ENCODE assay signal across 28 cellular contexts in genomic region chr3:139975592-139976360, GRCh38. TPM values are rescaled to one million over a fixed set of nuclear protein-coding genes. Genes with fewer than 3 reads are reported as not detected.
DNase-seq lines count a peak whose midpoint lies in the region; FAIRE-seq and TF ChIP-seq lines count a peak whose summit lies in the region.
"Had no signal": no experiment of that assay in that cellular context is flagged by ENCODE, and none has a peak within 500 bp of the region (broad histone marks: within the 10 kb centered on the region; RNA-seq: fewer than 3 reads in every experiment).

No MANE protein-coding gene starts in this region.

- H4K8ac ChIP-seq in mesendoderm (ENCODE audit: low read depth, low read length), result no peak overlapping the region

- no peak overlapping the region for H3K4ac ChIP-seq in mesendoderm (ENCODE audit: low read depth, low read length)

- H3K27me3 ChIP-seq in brain microvascular endothelial cell (replicated peaks) (no peaks in the 10 kb centered on the region), mesendoderm (ENCODE audit: insufficient read depth, low read length, poor library complexity) (no peaks in the 10 kb centered on the region)
- H3K27me3 ChIP-seq: breast epithelium, esophagus squamous epithelium, gastroesophageal sphincter had no signal

- WGBS in mesendoderm (ENCODE audit: extremely low coverage, insufficient coverage, low lambda C conversion rate), result no CpG with 5 or more reads among the region's 5 CpGs

- H2BK120ac ChIP-seq in mesendoderm (ENCODE audit: low read depth, low read length), result no peak overlapping the region

- H3K56ac ChIP-seq in mesendoderm (ENCODE audit: low read length), result no peak overlapping the region

- no peak overlapping the region for H3K9ac ChIP-seq in mesendoderm (ENCODE audit: low read length)

- H3K27ac ChIP-seq in brain microvascular endothelial cell (no peak overlapping the region), mesendoderm (ENCODE audit: low read depth, low read length) (no peak overlapping the region)
- H3K27ac ChIP-seq: breast epithelium, coronary artery, esophagus squamous epithelium, gastroesophageal sphincter, lower lobe of right lung, SK-N-MC had no signal

- no peak overlapping the region for H3K18ac ChIP-seq in mesendoderm (ENCODE audit: low read length)

- no peak for TF ChIP-seq CTCF in brain microvascular endothelial cell (IDR thresholded peaks at IDR 0.05; ENCODE audit: low read depth, low read length, missing control alignments)

- no peaks in the 10 kb centered on the region for H3K4me1 ChIP-seq in mesendoderm (ENCODE audit: control insufficient read depth, low read depth, low read length)
- H3K4me1 ChIP-seq: breast epithelium, esophagus squamous epithelium, gastroesophageal sphincter, lower lobe of right lung had no signal

- H3K36me3 ChIP-seq in brain microvascular endothelial cell (replicated peaks) (no peaks in the 10 kb centered on the region), mesendoderm (ENCODE audit: control insufficient read depth, insufficient read depth, low read length) (no peaks in the 10 kb centered on the region)
- H3K36me3 ChIP-seq: breast epithelium, esophagus squamous epithelium, gastroesophageal sphincter, lower lobe of right lung had no signal

- no peaks in the 10 kb centered on the region for H3K79me1 ChIP-seq in mesendoderm (ENCODE audit: low read length)

- no peak overlapping the region for H4K5ac ChIP-seq in mesendoderm (ENCODE audit: low read length)

- H3K4me3 ChIP-seq in brain microvascular endothelial cell (ENCODE audit: low read depth, low read length) (no peak overlapping the region), mesendoderm (ENCODE audit: low read length) (no peak overlapping the region)
- H3K4me3 ChIP-seq: breast epithelium, coronary artery, esophagus squamous epithelium, gastroesophageal sphincter, GM23338, K562, lower lobe of right lung, mucosa of descending colon, SK-N-MC had no signal

- H3K23ac ChIP-seq in mesendoderm (ENCODE audit: low read length), result no peak overlapping the region

- DNase-seq in DMS 273 treated with DMSO at 0.1 percent for 48 hours (lab: John Stamatoyannopoulos, UW), result peak; percentile 64
- peak; percentile 95 for DNase-seq in NCI-H1694 treated with DMSO at 0.1 percent for 48 hours (lab: John Stamatoyannopoulos, UW)
- peak; percentile 6 for DNase-seq in brain microvascular endothelial cell
- peak; percentile 19 for DNase-seq in mesendoderm
- no peak for DNase-seq in NCI-H345 (lab: John Stamatoyannopoulos, UW)
- DNase-seq in NAMALWA (ENCODE audit: low spot score), result no peak
- no peak for DNase-seq in RCC 7860 (ENCODE audit: low spot score)
- DNase-seq: activated CD8-positive, alpha-beta memory T cell treated with anti-CD3 and anti-CD28 coated beads for 24 hours; activated gamma-delta T cell treated with Interleukin-2 at 50 U/mL for 16 hours; activated T-cell treated with anti-CD3 and anti-CD28 coated beads, Interleukin-2, amount 50 U/mL, for 24 hours; CD4-positive, CD25-positive, alpha-beta regulatory T cell; DMS153; esophagus squamous epithelium; GDM1; lower lobe of right lung; mucosa of descending colon; NCI-H1436 treated with DMSO at 0.1 percent for 48 hours; NCI-H226; nephron progenitor cell; stimulated activated naive CD8-positive, alpha-beta T cell treated with anti-CD3 and anti-CD28 coated beads, Interleukin-15, Interleukin-2, amounts not matched to agents 100 U/mL and 50 U/mL, for 24 hours; T-helper 2 cell had no signal

- no peak overlapping the region for H2BK5ac ChIP-seq in mesendoderm (ENCODE audit: low read length)

- H3K79me2 ChIP-seq in mesendoderm (ENCODE audit: control insufficient read depth, insufficient read depth, low read length), result no peaks in the 10 kb centered on the region

- no peak overlapping the region for H2AK5ac ChIP-seq in mesendoderm (ENCODE audit: low read length)

- no peak overlapping the region for H3K4me2 ChIP-seq in mesendoderm (ENCODE audit: low read length)
- H3K4me2 ChIP-seq: GM23338 had no signal

- H2BK15ac ChIP-seq in mesendoderm (replicated peaks; ENCODE audit: low read depth), result no peak overlapping the region

- in situ Hi-C loops in brain microvascular endothelial cell (cut with HindIII; ENCODE audit: low pct_ligation_motif_present, low sequenced_read_pairs), result no loop called here

- FAIRE-seq in RCC 7860 (lab: Jason Lieb, UNC), result no peak
- FAIRE-seq: K562, keratinocyte had no signal

RNA-seq across cellular contexts. Expression of gene CLSTN2, which starts 40.8 kb away (rescaled TPM):
- 0.11 TPM for polyA plus RNA-seq in mesendoderm (2013, experiment 1 of 2)
- 0.14 TPM for polyA plus RNA-seq in mesendoderm (2013, experiment 2 of 2)
- polyA plus RNA-seq: CD4-positive, CD25-positive, alpha-beta regulatory T cell had no signal

Comparison
In these comparisons a context has a peak if more than half of its experiments do, and no peak if none do; other contexts are left out.
1. DNase-seq: peak in DMS 273 treated with DMSO at 0.1 percent for 48 hours (single experiment), NCI-H1694 treated with DMSO at 0.1 percent for 48 hours (single experiment), brain microvascular endothelial cell (single experiment) and mesendoderm (single experiment); none in NCI-H345 (single experiment), NAMALWA (single experiment) and RCC 7860 (single experiment).